11 cellular contexts compared by ENCODE assay signal in genomic region chr1:12552951-12553921, GRCh38.
A peak's percentile ranks its signal among the peaks of the same experiment; 100 is the strongest.
DNase-seq lines count a peak whose midpoint lies in the region; TF ChIP-seq lines count a peak whose summit lies in the region.
"Had no signal": no experiment of that assay in that cellular context is flagged by ENCODE, and none has a peak within 500 bp of the region (broad histone marks: within the 10 kb centered on the region; RNA-seq: fewer than 3 reads in every experiment).

No MANE protein-coding gene starts in this region.

- H3K27ac Mint-ChIP-seq in nephron, result peak overlapping the region; percentile 77 to 94 (median 81)
- H3K27ac Mint-ChIP-seq in activated CD4-positive, alpha-beta T cell treated with anti-CD3 and anti-CD28 coated beads, Interleukin-2, amount 10 ng/mL, durations not matched to agents 7 days and 5 days, result no peak overlapping the region
- H3K27ac Mint-ChIP-seq: stimulated activated memory B cell treated with anti-CD40 and anti-IgM and Interleukin-4, amounts not matched to agents 10 μg/mL and 1 μg/mL and 100 μg/mL, for 72 hours had no signal

- H3K9me3 Mint-ChIP-seq in nephron, result peaks cover 10% of the 10 kb centered on the region
- no peaks in the 10 kb centered on the region for H3K9me3 Mint-ChIP-seq in activated CD4-positive, alpha-beta T cell treated with anti-CD3 and anti-CD28 coated beads, Interleukin-2, amount 10 ng/mL, durations not matched to agents 7 days and 5 days
- H3K9me3 Mint-ChIP-seq: stimulated activated memory B cell treated with anti-CD40 and anti-IgM and Interleukin-4, amounts not matched to agents 10 μg/mL and 1 μg/mL and 100 μg/mL, for 72 hours had no signal

- no peak for TF ChIP-seq POLR2A in transverse colon (IDR thresholded peaks at IDR 0.05)

- no peaks in the 10 kb centered on the region for H3K27me3 ChIP-seq in esophagus (ENCODE audit: control insufficient read depth in 1 of 2, insufficient read depth in 2 of 2, low read length in 2 of 2)
- H3K27me3 ChIP-seq in transverse colon, result no peaks in the 10 kb centered on the region

- peaks cover 5 to 6% of the 10 kb centered on the region in 2 donors for H3K4me1 ChIP-seq in esophagus (ENCODE audit: control insufficient read depth in 2 of 2, insufficient read depth in 2 of 2, low read length in 1 of 2)
- H3K4me1 ChIP-seq in transverse colon, result peaks cover 19 to 36% (median 23%) of the 10 kb centered on the region in 4 donors

- peaks cover 6% of the 10 kb centered on the region for H3K36me3 Mint-ChIP-seq in nephron (ENCODE audit: low read depth)
- no peaks in the 10 kb centered on the region for H3K36me3 Mint-ChIP-seq in activated CD4-positive, alpha-beta T cell treated with anti-CD3 and anti-CD28 coated beads, Interleukin-2, amount 10 ng/mL, durations not matched to agents 7 days and 5 days (ENCODE audit: low read depth)
- H3K36me3 Mint-ChIP-seq: stimulated activated memory B cell treated with anti-CD40 and anti-IgM and Interleukin-4, amounts not matched to agents 10 μg/mL and 1 μg/mL and 100 μg/mL, for 72 hours had no signal

- WGBS in esophagus, 2 donors, result 78 to 80% methylated on average over 16 of the region's 16 CpGs
- WGBS in transverse colon (ENCODE audit: low coverage in 1 of 2), 2 donors, result 81 to 85% methylated on average over 9 to 13 of the region's 16 CpGs

- CTCF ChIA-PET in activated CD4-positive, alpha-beta T cell treated with anti-CD3 and anti-CD28 coated beads, Interleukin-2, amount 10 ng/mL, durations not matched to agents 7 days and 5 days (lab: Charles Lee), result no interaction called here

- POLR2A ChIA-PET in activated CD4-positive, alpha-beta T cell treated with anti-CD3 and anti-CD28 coated beads, Interleukin-2, amount 10 ng/mL, durations not matched to agents 7 days and 5 days (lab: Charles Lee), result no interaction called here

- in situ Hi-C loops in transverse colon (cut with MboI; ENCODE audit: low pct_ligation_motif_present in 1 of 4, low pct_unique_long_range_greater_than_20kb in 1 of 4, low sequenced_read_pairs in 3 of 4), result no loop called here

- H3K4me3 ChIP-seq in esophagus (ENCODE audit: low read depth in 1 of 2, low read length in 2 of 2) (no peak overlapping the region), transverse colon (no peak overlapping the region)

- DNase-seq in DMS 273 (lab: John Stamatoyannopoulos, UW; ENCODE audit: unreplicated experiment) (peak; percentile 20), DMS 273 treated with DMSO at 0.1 percent for 48 hours (lab: John Stamatoyannopoulos, UW) (no peak), transverse colon (no peak), mucosa of gallbladder (ENCODE audit: low spot score) (no peak)
- no peak for DNase-seq in activated CD4-positive, alpha-beta T cell treated with anti-CD3 and anti-CD28 coated beads, Interleukin-2, amount 10 ng/mL, durations not matched to agents 7 days and 5 days
- DNase-seq in effector CD4-positive, alpha-beta T cell, result no peak
- DNase-seq: activated CD8-positive, alpha-beta memory T cell treated with anti-CD3 and anti-CD28 coated beads, Interleukin-2, amount 50 U/mL, for 48 hours had no signal

- peaks cover 14% of the 10 kb centered on the region for H3K27me3 Mint-ChIP-seq in nephron (ENCODE audit: low read depth)
- no peaks in the 10 kb centered on the region for H3K27me3 Mint-ChIP-seq in activated CD4-positive, alpha-beta T cell treated with anti-CD3 and anti-CD28 coated beads, Interleukin-2, amount 10 ng/mL, durations not matched to agents 7 days and 5 days

- peak overlapping the region in 1 of 3 experiments; percentile 4 for H3K4me3 Mint-ChIP-seq in nephron
- no peak overlapping the region for H3K4me3 Mint-ChIP-seq in activated CD4-positive, alpha-beta T cell treated with anti-CD3 and anti-CD28 coated beads, Interleukin-2, amount 10 ng/mL, durations not matched to agents 7 days and 5 days
- H3K4me3 Mint-ChIP-seq: stimulated activated memory B cell treated with anti-CD40 and anti-IgM and Interleukin-4, amounts not matched to agents 10 μg/mL and 1 μg/mL and 100 μg/mL, for 72 hours had no signal

- intact Hi-C loops in transverse colon (cut with DNase I; ENCODE audit: low total_unique reads), result no loop called here

- peaks cover 55% of the 10 kb centered on the region for H3K4me1 Mint-ChIP-seq in nephron
- no peaks in the 10 kb centered on the region for H3K4me1 Mint-ChIP-seq in activated CD4-positive, alpha-beta T cell treated with anti-CD3 and anti-CD28 coated beads, Interleukin-2, amount 10 ng/mL, durations not matched to agents 7 days and 5 days
- H3K4me1 Mint-ChIP-seq: stimulated activated memory B cell treated with anti-CD40 and anti-IgM and Interleukin-4, amounts not matched to agents 10 μg/mL and 1 μg/mL and 100 μg/mL, for 72 hours had no signal

- H3K9me3 ChIP-seq in esophagus (ENCODE audit: control insufficient read depth in 2 of 2, insufficient read depth in 1 of 2, low read depth in 1 of 2, low read length in 1 of 2) (peaks cover 0 to 2% of the 10 kb centered on the region in 2 donors), transverse colon (no peaks in the 10 kb centered on the region)

- H3K36me3 ChIP-seq in esophagus (ENCODE audit: control insufficient read depth in 2 of 2, insufficient read depth in 2 of 2, low read length in 1 of 2), result no peaks in the 10 kb centered on the region
- H3K36me3 ChIP-seq in transverse colon, result no peaks in the 10 kb centered on the region

- TF ChIP-seq EP300 in transverse colon (IDR thresholded peaks at IDR 0.05; ENCODE audit: low read depth), result no peak

- peak overlapping the region; percentile 44 to 71 for H3K27ac ChIP-seq in esophagus (ENCODE audit: low read depth in 2 of 2, low read length in 1 of 2)
- H3K27ac ChIP-seq in transverse colon, result peak overlapping the region; percentile 48 to 91 (median 88)
- H3K27ac ChIP-seq: 22Rv1 had no signal

- TF ChIP-seq CTCF in nephron (IDR thresholded peaks at IDR 0.05; ENCODE audit: unreplicated experiment in 3 of 3), result no peak
- TF ChIP-seq CTCF in transverse colon (IDR thresholded peaks at IDR 0.05), result no peak
